ENCODE assay signal across 10 cellular contexts in the genomic region with DNA sequence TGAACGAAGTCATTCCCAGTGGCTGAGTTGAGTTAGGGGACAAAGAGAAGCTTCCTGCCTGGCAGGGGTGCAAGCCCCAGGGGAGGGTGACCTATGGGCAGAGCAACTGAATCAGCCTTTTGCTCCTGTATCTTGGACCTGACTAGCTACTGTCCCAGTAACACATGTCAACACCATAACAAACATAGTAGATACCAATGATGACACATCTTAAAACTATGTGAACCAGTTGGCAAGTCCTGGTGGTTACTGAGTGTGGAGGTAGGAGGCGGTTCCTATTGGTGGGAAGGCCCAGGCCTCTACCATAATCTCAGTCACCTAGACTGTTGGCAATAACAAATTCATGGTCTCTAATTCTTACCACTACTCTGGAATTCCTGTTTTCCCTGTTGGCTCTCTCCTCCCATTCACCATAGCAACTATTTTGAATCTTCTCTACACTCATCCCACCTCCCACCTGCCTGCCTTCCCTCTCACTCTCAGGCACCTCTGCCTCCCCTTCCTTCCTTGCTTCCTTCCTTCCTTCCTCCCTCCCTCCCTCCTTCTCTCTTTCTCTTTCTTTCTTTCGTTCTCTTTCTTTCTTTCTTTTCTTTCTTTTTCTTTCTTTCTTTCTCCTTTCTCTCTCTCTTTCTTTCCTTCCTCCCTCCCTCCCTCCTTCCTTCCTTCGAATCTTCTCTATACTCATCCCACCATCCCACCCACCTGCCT. TPM values are rescaled to one million over a fixed set of nuclear protein-coding genes. Genes with fewer than 3 reads are reported as not detected.
A peak's percentile ranks its signal among the peaks of the same experiment; 100 is the strongest.
DNase-seq lines count a peak whose midpoint lies in the region; ATAC-seq and TF ChIP-seq lines count a peak whose summit lies in the region.
"Had no signal": no experiment of that assay in that cellular context is flagged by ENCODE, and none has a peak within 500 bp of the region (broad histone marks: within the 10 kb centered on the region; RNA-seq: fewer than 3 reads in every experiment).

No MANE protein-coding gene starts in this region.

- peak overlapping the region; percentile 2 for H3K27ac Mint-ChIP-seq in activated T-cell treated with anti-CD3 and anti-CD28 coated beads, Interleukin-2, amount 50 U/mL, for 24 hours

- ATAC-seq in gastrocnemius medialis (peak; percentile 50 to 66), HG02870 (IDR thresholded peaks at IDR 0.05; ENCODE audit: unreplicated experiment) (no peak), HG03159 (IDR thresholded peaks at IDR 0.05; ENCODE audit: unreplicated experiment) (no peak)

- no peaks in the 10 kb centered on the region for H4K20me1 ChIP-seq in fibroblast of lung (ENCODE audit: control insufficient read depth, extremely low read depth, insufficient read depth, low read length)

- no peak overlapping the region for H2AFZ ChIP-seq in fibroblast of lung (ENCODE audit: low read length)

- H3K27ac ChIP-seq in SJSA1 (peak overlapping the region; percentile 93), fibroblast of lung (ENCODE audit: insufficient read depth, low read length) (no peak overlapping the region), gastrocnemius medialis (no peak overlapping the region)

- H3K27me3 ChIP-seq in SJSA1 (replicated peaks) (no peaks in the 10 kb centered on the region), fibroblast of lung (ENCODE audit: control insufficient read depth, insufficient read depth, low read length) (no peaks in the 10 kb centered on the region), gastrocnemius medialis (no peaks in the 10 kb centered on the region)

- H3K36me3 Mint-ChIP-seq in activated T-cell treated with anti-CD3 and anti-CD28 coated beads, Interleukin-2, amount 50 U/mL, for 24 hours (ENCODE audit: low read depth): no peaks in the 10 kb centered on the region

- TF ChIP-seq CTCF in fibroblast of lung (conservative IDR thresholded peaks at IDR 0.05 in 1 of 2, IDR thresholded peaks at IDR 0.05 in 1 of 2; ENCODE audit: low read depth in 1 of 2, low read length in 2 of 2) (no peak), gastrocnemius medialis (IDR thresholded peaks at IDR 0.05 in 4 of 5, conservative IDR thresholded peaks at IDR 0.05 in 1 of 5) (no peak)

- H3K4me1 Mint-ChIP-seq in activated T-cell treated with anti-CD3 and anti-CD28 coated beads, Interleukin-2, amount 50 U/mL, for 24 hours (ENCODE audit: low read depth): peaks cover 35% of the 10 kb centered on the region

- H3K9ac ChIP-seq in fibroblast of lung (ENCODE audit: insufficient read depth, low read length): no peak overlapping the region

- H3K4me2 ChIP-seq in fibroblast of lung (ENCODE audit: extremely low read depth, insufficient read depth, low read length): peak overlapping the region; percentile 21

- TF ChIP-seq POLR2A in gastrocnemius medialis (IDR thresholded peaks at IDR 0.05): no peak

- DNase-seq in activated T-cell treated with anti-CD3 and anti-CD28 coated beads, Interleukin-2, amount 50 U/mL, for 24 hours: peak; percentile 28
- DNase-seq in activated T-cell treated with anti-CD3 and anti-CD28 coated beads for 4 hours (no peak), SJSA1 (ENCODE audit: low read depth in 1 of 2, low spot score in 2 of 2) (peak; percentile 87 to 95), fibroblast of lung (ENCODE audit: low read depth in 2 of 2) (peak; percentile 64 to 93), gastrocnemius medialis (no peak), GF-D8 (lab: John Stamatoyannopoulos, UW) (no peak)
- DNase-seq: COR-L47, head of caudate nucleus had no signal

- intact Hi-C loops in gastrocnemius medialis (cut with DNase I; ENCODE audit: low total_unique reads): loop anchor here (5.0 kb wide), 1 partner anchor 88 kb away; a partner anchor contains a TSS

- in situ Hi-C loops in gastrocnemius medialis (cut with MboI; ENCODE audit: low sequenced_read_pairs in 4 of 4): loop anchor here in 1 of 4 donors (25.0 kb wide), 1 partner anchor 487 kb away; a partner anchor contains a TSS

- no peaks in the 10 kb centered on the region for H3K27me3 Mint-ChIP-seq in activated T-cell treated with anti-CD3 and anti-CD28 coated beads, Interleukin-2, amount 50 U/mL, for 24 hours

- H3K9me3 Mint-ChIP-seq in activated T-cell treated with anti-CD3 and anti-CD28 coated beads, Interleukin-2, amount 50 U/mL, for 24 hours: peaks cover 1% of the 10 kb centered on the region

- 0 out of 2 replicates have a peak, but pooled peaks cover 2% of the 10 kb centered on the region for H3K9me3 ChIP-seq in SJSA1 (replicated peaks)
- H3K9me3 ChIP-seq in fibroblast of lung (ENCODE audit: control insufficient read depth, insufficient read depth, low read depth, low read length): no peaks in the 10 kb centered on the region
- H3K9me3 ChIP-seq in gastrocnemius medialis: no peaks in the 10 kb centered on the region

- H3K79me2 ChIP-seq in fibroblast of lung (ENCODE audit: control insufficient read depth, insufficient read depth, low read length): no peaks in the 10 kb centered on the region

- H3K36me3 ChIP-seq in SJSA1 (no peaks in the 10 kb centered on the region), fibroblast of lung (ENCODE audit: control insufficient read depth, insufficient read depth, low read length) (no peaks in the 10 kb centered on the region), gastrocnemius medialis (no peaks in the 10 kb centered on the region)

- no peak overlapping the region for H3K4me3 Mint-ChIP-seq in activated T-cell treated with anti-CD3 and anti-CD28 coated beads, Interleukin-2, amount 50 U/mL, for 24 hours

- H3K4me1 ChIP-seq in SJSA1 (replicated peaks) (peaks cover 47% of the 10 kb centered on the region), fibroblast of lung (ENCODE audit: control insufficient read depth, extremely low read depth, insufficient read depth, low read length) (peaks cover 2% of the 10 kb centered on the region), gastrocnemius medialis (peaks cover 0 to 4% of the 10 kb centered on the region in 2 donors)

- H3K4me3 ChIP-seq in SJSA1 (no peak overlapping the region), fibroblast of lung (replicated peaks in 1 of 4; ENCODE audit: control extremely low read depth in 1 of 4, insufficient read depth in 1 of 4, low read depth in 3 of 4, low read length in 4 of 4) (no peak overlapping the region), gastrocnemius medialis (no peak overlapping the region)

RNA-seq across cellular contexts. Expression of a gene that starts 8.1 kb away (rescaled TPM):
- total RNA-seq in SJSA1 (2014; rRNA removed; shearing (Covaris generic)): 2.2 and 3.1 TPM in 2 replicates
- total RNA-seq in fibroblast of lung: 16.7 and 17.2 TPM in 2 replicates
- polyA plus RNA-seq in fibroblast of lung: 1.9 and 2.7 TPM in 2 replicates
- 1.3 and 2.2 TPM in 2 replicates for polyA plus RNA-seq in fibroblast of lung (2012)
- 0.75 and 1.4 TPM in 2 replicates for polyA minus RNA-seq in fibroblast of lung (ENCODE audit: low replicate concordance)
- total RNA-seq in gastrocnemius medialis: under 1 TPM in 3 of 4 donors, not detected in 1; 0.35 to 0.46 (median 0.41) TPM

Comparison
In these comparisons a context has a peak if more than half of its experiments do, and no peak if none do; other contexts are left out.
1. DNase-seq: peak in activated T-cell treated with anti-CD3 and anti-CD28 coated beads, Interleukin-2, amount 50 U/mL, for 24 hours (single experiment), SJSA1 (2 of 2) and fibroblast of lung (2 of 2); none in activated T-cell treated with anti-CD3 and anti-CD28 coated beads for 4 hours (single experiment), gastrocnemius medialis (0 of 2) and GF-D8 (single experiment).
2. ATAC-seq: peak in gastrocnemius medialis (2 of 2); none in HG02870 (single experiment) and HG03159 (single experiment).